In genomic region chr11:75786101-75786736, GRCh38 we compare ENCODE assay signal across 17 cellular contexts. TPM values are rescaled to one million over a fixed set of nuclear protein-coding genes. Genes with fewer than 3 reads are reported as not detected.
DNase-seq lines count a peak whose midpoint lies in the region; ATAC-seq, FAIRE-seq and TF ChIP-seq lines count a peak whose summit lies in the region.
"Had no signal": no experiment of that assay in that cellular context is flagged by ENCODE, and none has a peak within 500 bp of the region (broad histone marks: within the 10 kb centered on the region; RNA-seq: fewer than 3 reads in every experiment).

No MANE protein-coding gene starts in this region.

- no peak overlapping the region for H3K27ac ChIP-seq in GM12878 (ENCODE audit: control insufficient read depth, insufficient read depth)
- no peak overlapping the region for H3K27ac ChIP-seq in small intestine (ENCODE audit: low read depth in 1 of 2, low read length in 1 of 2)
- no peak overlapping the region for H3K27ac ChIP-seq in CD4-positive, alpha-beta memory T cell (ENCODE audit: low read depth, low read length)
- H3K27ac ChIP-seq: BLaER1, psoas muscle had no signal

- no peaks in the 10 kb centered on the region for H3K9me3 Mint-ChIP-seq in CD4-positive, alpha-beta memory T cell
- H3K9me3 Mint-ChIP-seq: stimulated activated naive CD8-positive, alpha-beta T cell treated with anti-CD3 and anti-CD28 coated beads, Interleukin-15, Interleukin-2, amounts not matched to agents 100 ng/mL and 50 ng/mL, for 24 hours had no signal

- H3K9ac ChIP-seq in GM12878 (ENCODE audit: control insufficient read depth, insufficient read depth, low read length), result no peak overlapping the region
- H3K9ac ChIP-seq: BLaER1 had no signal

- CTCF ChIA-PET in GM12878 (lab: Yijun Ruan, JAX), result interaction anchor here (0.7 to 5.2 kb wide), 16 partner anchors 11 to 366 kb away, joined by 3 to 44 read pairs (median 6); partner anchors contain the start of gene DGAT2
- CTCF ChIA-PET in CD4-positive, alpha-beta memory T cell (lab: Charles Lee; ENCODE audit: partially characterized antibody), result interaction anchor here (2.5 kb wide), 1 partner anchor 17 kb away, joined by 7 read pairs; no protein-coding TSS in a partner anchor

- no peak for TF ChIP-seq POLR2A in GM12878 (IDR thresholded peaks at IDR 0.05; ENCODE audit: low read depth, low read length)

- BruUV-seq in GM12878 (replicated peaks; lab: Mats Ljungman, UMichigan), result no TSS peak

- no peak overlapping the region for H3K4me2 ChIP-seq in GM12878 (ENCODE audit: control insufficient read depth, insufficient read depth)
- H3K4me2 ChIP-seq: BLaER1 had no signal

- no peaks in the 10 kb centered on the region for H3K4me1 ChIP-seq in GM12878 (ENCODE audit: control insufficient read depth, insufficient read depth, low read length)
- no peaks in the 10 kb centered on the region for H3K4me1 ChIP-seq in small intestine (ENCODE audit: control insufficient read depth in 2 of 2, insufficient read depth in 1 of 2, low read depth in 1 of 2, low read length in 1 of 2)
- no peaks in the 10 kb centered on the region for H3K4me1 ChIP-seq in CD4-positive, alpha-beta memory T cell (ENCODE audit: insufficient read depth, low read length)
- H3K4me1 ChIP-seq: psoas muscle had no signal

- no peak for FAIRE-seq in GM12878 (lab: Jason Lieb, UNC)
- FAIRE-seq in small intestine (lab: Jason Lieb, UNC), result no peak

- no peak for TF ChIP-seq EP300 in GM12878 (IDR thresholded peaks at IDR 0.05; ENCODE audit: borderline replicate concordance in 1 of 2, control insufficient read depth in 1 of 2, low read depth in 2 of 2, low read length in 2 of 2)

- H3K27ac Mint-ChIP-seq in CD4-positive, alpha-beta memory T cell, result no peak overlapping the region
- H3K27ac Mint-ChIP-seq: stimulated activated naive CD8-positive, alpha-beta T cell treated with anti-CD3 and anti-CD28 coated beads, Interleukin-15, Interleukin-2, amounts not matched to agents 100 ng/mL and 50 ng/mL, for 24 hours had no signal

- H3K4me3 ChIP-seq in GM12878 (no peak overlapping the region), small intestine (ENCODE audit: low read depth in 1 of 2, low read length in 2 of 2) (no peak overlapping the region)
- no peak overlapping the region for H3K4me3 ChIP-seq in CD4-positive, alpha-beta memory T cell (ENCODE audit: low read length in 2 of 2)
- H3K4me3 ChIP-seq: BLaER1, psoas muscle had no signal

- no peaks in the 10 kb centered on the region for H4K20me1 ChIP-seq in GM12878 (ENCODE audit: control insufficient read depth, insufficient read depth)
- H4K20me1 ChIP-seq: BLaER1 had no signal

- H3K4me3 Mint-ChIP-seq in CD4-positive, alpha-beta memory T cell, result no peak overlapping the region
- H3K4me3 Mint-ChIP-seq: stimulated activated naive CD8-positive, alpha-beta T cell treated with anti-CD3 and anti-CD28 coated beads, Interleukin-15, Interleukin-2, amounts not matched to agents 100 ng/mL and 50 ng/mL, for 24 hours had no signal

- TF ChIP-seq RAD21 in GM12878 (IDR thresholded peaks at IDR 0.05; ENCODE audit: insufficient read depth, low read depth, low read length), result no peak

- H3K36me3 ChIP-seq in GM12878 (ENCODE audit: control insufficient read depth in 2 of 2, insufficient read depth in 2 of 2, low read length in 1 of 2), result no peaks in the 10 kb centered on the region; a peak in 2 of 4 replicates
- no peaks in the 10 kb centered on the region for H3K36me3 ChIP-seq in small intestine (ENCODE audit: control insufficient read depth in 2 of 2, insufficient read depth in 2 of 2, low read length in 2 of 2)
- no peaks in the 10 kb centered on the region for H3K36me3 ChIP-seq in CD4-positive, alpha-beta memory T cell (ENCODE audit: insufficient read depth, low read length)
- H3K36me3 ChIP-seq: BLaER1 had no signal

- intact Hi-C loops in GM12878 (cut with micrococcal nuclease; ENCODE audit: unreplicated experiment) (no loop called here), sciatic nerve (cut with DNase I) (no loop called here)
- intact Hi-C loops in CD4-positive, alpha-beta memory T cell (cut with micrococcal nuclease), result no loop called here

- TF ChIP-seq CTCF in GM12878 (IDR thresholded peaks at IDR 0.05 in 2 of 3, conservative IDR thresholded peaks at IDR 0.05 in 1 of 3; ENCODE audit: control insufficient read depth in 2 of 3, extremely low read depth in 1 of 3, insufficient read depth in 1 of 3, low read depth in 3 of 3, low read length in 3 of 3), result no peak

- WGBS in GM12878 (ENCODE audit: insufficient coverage, insufficient replicate concordance, low lambda C conversion rate, missing lambda C conversion rate), result 58% methylated on average over 8 of the region's 8 CpGs
- whole genome bisulfite sequencing in small intestine, 3 donors, result 31 to 72% (median 40%) methylated on average over 8 of the region's 8 CpGs

- RAD21 ChIA-PET in GM12878 (lab: Charles Lee; ENCODE audit: unreplicated experiment), result interaction anchor here (0.6 to 4.0 kb wide), 15 partner anchors 9 to 448 kb away, joined by 3 to 21 read pairs (median 4); partner anchors contain the start of gene DGAT2

- DNase-seq in GM12878 (ENCODE audit: low read depth, low spot score) (no peak), small intestine (peak; percentile 87), NCI-H2227 (lab: John Stamatoyannopoulos, UW; ENCODE audit: unreplicated experiment) (no peak), sciatic nerve (ENCODE audit: low spot score) (no peak), DMS114 treated with DMSO at 0.1 percent for 48 hours (lab: John Stamatoyannopoulos, UW; ENCODE audit: unreplicated experiment) (no peak)
- DNase-seq in CD4-positive, alpha-beta memory T cell, result no peak
- DNase-seq: activated CD4-positive, CD25-positive, alpha-beta regulatory T cell; activated T-cell treated with anti-CD3 and anti-CD28 coated beads for 4 hours; amniotic stem cell; cortex of kidney; NCI-H1930; stimulated activated CD4-positive, alpha-beta T cell treated with anti-CD3 and anti-CD28 coated beads, Interleukin-4, amount 100 ng/mL, for 24 hours had no signal

- H3K27me3 Mint-ChIP-seq in CD4-positive, alpha-beta memory T cell, result no peaks in the 10 kb centered on the region
- H3K27me3 Mint-ChIP-seq: stimulated activated naive CD8-positive, alpha-beta T cell treated with anti-CD3 and anti-CD28 coated beads, Interleukin-15, Interleukin-2, amounts not matched to agents 100 ng/mL and 50 ng/mL, for 24 hours had no signal

- SMC1A ChIA-PET in GM12878 (lab: Charles Lee; ENCODE audit: uncharacterized antibody, unreplicated experiment), result interaction anchor here (0.7 to 2.8 kb wide), 8 partner anchors 12 to 448 kb away, joined by 3 to 16 read pairs (median 8); partner anchors contain the start of gene DGAT2

- H3K27me3 ChIP-seq in GM12878 (replicated peaks in 1 of 2; ENCODE audit: control insufficient read depth in 2 of 2, insufficient read depth in 2 of 2, low read length in 1 of 2), result no peaks in the 10 kb centered on the region
- H3K27me3 ChIP-seq in small intestine (ENCODE audit: control insufficient read depth in 2 of 2, insufficient read depth in 2 of 2, low read length in 2 of 2), result no peaks in the 10 kb centered on the region
- no peaks in the 10 kb centered on the region for H3K27me3 ChIP-seq in CD4-positive, alpha-beta memory T cell (ENCODE audit: insufficient read depth, low read length)
- H3K27me3 ChIP-seq: BLaER1 had no signal

- H2AFZ ChIP-seq in GM12878 (ENCODE audit: control insufficient read depth, low read depth, low read length), result no peak overlapping the region

- H3K4me1 Mint-ChIP-seq in CD4-positive, alpha-beta memory T cell, result no peaks in the 10 kb centered on the region

- no peaks in the 10 kb centered on the region for H3K79me2 ChIP-seq in GM12878 (ENCODE audit: control insufficient read depth, insufficient read depth, low read length)

- POLR2A ChIA-PET in GM12878 (lab: Charles Lee), result interaction anchor here (0.6 to 3.3 kb wide), 5 partner anchors 11 to 97 kb away, joined by 4 to 27 read pairs (median 7); partner anchors contain the start of gene DGAT2
- POLR2A ChIA-PET in CD4-positive, alpha-beta memory T cell (lab: Charles Lee; ENCODE audit: partially characterized antibody), result no interaction called here

- H3K36me3 Mint-ChIP-seq in CD4-positive, alpha-beta memory T cell, result no peaks in the 10 kb centered on the region

- in situ Hi-C loops in GM12878 (cut with MboI), result no loop called here

- ATAC-seq in GM18870 (IDR thresholded peaks at IDR 0.05; ENCODE audit: unreplicated experiment), result peak; percentile 50
- peak; percentile 61 for ATAC-seq in HG02642 (IDR thresholded peaks at IDR 0.05; ENCODE audit: poor library complexity, unreplicated experiment)
- ATAC-seq in GM12878, result peak; percentile 96
- no peak for ATAC-seq in sciatic nerve
- ATAC-seq: psoas muscle had no signal

- no peaks in the 10 kb centered on the region for H3K9me3 ChIP-seq in GM12878 (replicated peaks; ENCODE audit: control insufficient read depth, insufficient read depth, low read length)
- no peaks in the 10 kb centered on the region for H3K9me3 ChIP-seq in small intestine (ENCODE audit: control insufficient read depth, low read depth)
- no peaks in the 10 kb centered on the region for H3K9me3 ChIP-seq in CD4-positive, alpha-beta memory T cell (ENCODE audit: control insufficient read depth in 1 of 2, low read length in 2 of 2)
- H3K9me3 ChIP-seq: BLaER1, psoas muscle had no signal

RNA-seq across cellular contexts. Expression of gene DGAT2, which starts 17.6 kb away (rescaled TPM):
- total RNA-seq in GM12878 (2013; cell fraction: nucleolus; rRNA removed), result 11.2 and 12.8 TPM in 2 replicates
- 16.7 and 20.5 TPM in 2 replicates for total RNA-seq in GM12878 (2014; rRNA removed)
- total RNA-seq in GM12878 (2014; rRNA removed; fragmentation: Illumina TruSeq; extraction: Trizol), result 12.5 and 13.0 TPM in 2 replicates
- 19.5 and 21.0 TPM in 2 replicates for total RNA-seq in GM12878 (2021)
- 5.8 TPM for polyA plus RNA-seq in GM12878 (2011; ENCODE audit: low read depth)
- polyA plus RNA-seq in GM12878 (2011; rRNA removed), result 15.2 and 25.9 TPM in 2 replicates
- polyA plus RNA-seq in GM12878 (2011; cell fraction: cytosol; rRNA removed), result 22.0 and 29.0 TPM in 2 replicates
- polyA plus RNA-seq in GM12878 (2011; cell fraction: nucleus; rRNA removed), result 13.3 and 13.6 TPM in 2 replicates
- polyA plus RNA-seq in GM12878 (2012), result 7.4 and 8.5 TPM in 2 replicates
- polyA plus RNA-seq in GM12878 (2014; fragmentation: Illumina TruSeq; extraction: Trizol), result 17.0 and 23.0 TPM in 2 replicates
- 1 to 10 TPM; 5.1 to 5.5 TPM for polyA plus RNA-seq in GM12878 (2014; fragmentation: Nextera tagmentation; extraction: Ambion mirVana)
- 20.2 and 20.5 TPM in 2 replicates for polyA plus RNA-seq in GM12878 (2014; rRNA removed)
- 10 to 100 TPM; 17.2 to 17.9 TPM for polyA plus RNA-seq in GM12878 (2016; fragmentation: Nextera tagmentation; extraction: Ambion mirVana)
- polyA minus RNA-seq in GM12878 (2011; rRNA and poly(A)+ RNA removed), result 29.6 and 33.1 TPM in 2 replicates
- 4.5 and 7.5 TPM in 2 replicates for polyA minus RNA-seq in GM12878 (2011; cell fraction: cytosol; rRNA and poly(A)+ RNA removed)
- polyA minus RNA-seq in GM12878 (2011; cell fraction: nucleus; rRNA and poly(A)+ RNA removed), result 5.6 and 6.5 TPM in 2 replicates
- polyA plus RNA-seq in small intestine, result 10 to 100 TPM in 2 of 3 donors, 1 to 10 TPM in 1; 5.8 to 22.3 (median 10.5) TPM
- total RNA-seq in CD4-positive, alpha-beta memory T cell, result under 1 TPM; 0.17 to 0.35 TPM
- polyA plus RNA-seq in CD4-positive, alpha-beta memory T cell, result under 1 TPM; 0.08 to 0.38 TPM
- total RNA-seq in sciatic nerve, result 20.3 TPM

RNA-seq across cellular contexts. Expression of gene UVRAG, which starts 28.8 kb away (rescaled TPM):
- total RNA-seq in GM12878 (2013; cell fraction: nucleolus; rRNA removed), result 344 and 366 TPM in 2 replicates
- total RNA-seq in GM12878 (2014; rRNA removed), result 37.0 and 39.6 TPM in 2 replicates
- total RNA-seq in GM12878 (2014; rRNA removed; fragmentation: Illumina TruSeq; extraction: Trizol), result 40.7 and 41.3 TPM in 2 replicates
- 42.9 and 43.4 TPM in 2 replicates for total RNA-seq in GM12878 (2021)
- 19.8 TPM for polyA plus RNA-seq in GM12878 (2011; ENCODE audit: low read depth)
- polyA plus RNA-seq in GM12878 (2011; rRNA removed), result 36.9 and 52.3 TPM in 2 replicates
- 20.1 and 23.2 TPM in 2 replicates for polyA plus RNA-seq in GM12878 (2011; cell fraction: cytosol; rRNA removed)
- polyA plus RNA-seq in GM12878 (2011; cell fraction: nucleus; rRNA removed), result 33.4 and 36.0 TPM in 2 replicates
- polyA plus RNA-seq in GM12878 (2012), result 24.8 and 28.3 TPM in 2 replicates
- 31.8 and 35.3 TPM in 2 replicates for polyA plus RNA-seq in GM12878 (2014; fragmentation: Illumina TruSeq; extraction: Trizol)
- polyA plus RNA-seq in GM12878 (2014; fragmentation: Nextera tagmentation; extraction: Ambion mirVana), result 10 to 100 TPM in 1 of 2 experiments, 1 to 10 TPM in 1; 7.0 to 11.2 TPM
- 24.0 and 26.7 TPM in 2 replicates for polyA plus RNA-seq in GM12878 (2014; rRNA removed)
- polyA plus RNA-seq in GM12878 (2016; fragmentation: Nextera tagmentation; extraction: Ambion mirVana), result 10 to 100 TPM; 37.9 to 43.4 TPM
- polyA minus RNA-seq in GM12878 (2011; rRNA and poly(A)+ RNA removed), result 72.7 and 77.2 TPM in 2 replicates
- polyA minus RNA-seq in GM12878 (2011; cell fraction: cytosol; rRNA and poly(A)+ RNA removed), result 17.0 and 18.5 TPM in 2 replicates
- polyA minus RNA-seq in GM12878 (2011; cell fraction: nucleus; rRNA and poly(A)+ RNA removed), result 96.4 and 155 TPM in 2 replicates
- polyA plus RNA-seq in small intestine, result 1 to 10 TPM; 5.4 to 7.7 (median 6.5) TPM
- 10 to 100 TPM; 22.0 to 32.2 TPM for total RNA-seq in CD4-positive, alpha-beta memory T cell
- 10 to 100 TPM; 11.2 to 20.5 TPM for polyA plus RNA-seq in CD4-positive, alpha-beta memory T cell
- total RNA-seq in sciatic nerve, result 39.2 TPM

Comparison
In these comparisons a context has a peak if more than half of its experiments do, and no peak if none do; other contexts are left out.
1. RNA of gene DGAT2, which starts 17.6 kb away (total RNA-seq): 20.3 TPM in sciatic nerve (single experiment) and 11.2 to 21.0 TPM in GM12878; 0.17 to 0.35 TPM in CD4-positive, alpha-beta memory T cell; every median in the first group is over 4 times any median in the second.